ENCODE assay signal across 21 cellular contexts in genomic region chr6:143561105-143561704, GRCh38.
"Had no signal": no experiment of that assay in that cellular context is flagged by ENCODE, and none has a peak within 500 bp of the region (broad histone marks: within the 10 kb centered on the region; RNA-seq: fewer than 3 reads in every experiment).

No MANE protein-coding gene starts in this region.

- H3K9me3 ChIP-seq: adrenal gland, breast epithelium, esophagus squamous epithelium, heart right ventricle, mucosa of descending colon, sigmoid colon had no signal

- H3K27me3 ChIP-seq: adrenal gland, breast epithelium, esophagus squamous epithelium, heart right ventricle, sigmoid colon had no signal

- DNase-seq: activated B cell treated with CpG ODN at 0.5 μM for 24 hours; activated effector memory CD4-positive, alpha-beta T cell treated with anti-CD3 and anti-CD28 coated beads, Interleukin-2, amount 50 U/mL, for 16 hours; activated naive CD4-positive, alpha-beta T cell treated with anti-CD3 and anti-CD28 coated beads, Interleukin-2, amount 50 U/mL, for 16 hours; activated T-cell treated with anti-CD3 and anti-CD28 coated beads, Interleukin-2, amount 50 U/mL, for 1 hour; adrenal gland; dermis blood vessel endothelial cell; effector memory CD4-positive, alpha-beta T cell; esophagus squamous epithelium; heart right ventricle; kidney glomerular epithelial cell; left ventricle myocardium superior; mucosa of descending colon; naive B cell; sigmoid colon; stimulated activated CD4-positive, alpha-beta T cell treated with anti-CD3 and anti-CD28 coated beads, Interleukin-4, amount 100 ng/mL, for 24 hours; SW 1271 had no signal

- H3K4me1 ChIP-seq: adrenal gland, breast epithelium had no signal

- H3K9me3 Mint-ChIP-seq: activated B cell treated with CpG ODN at 0.5 μM for 24 hours; naive B cell; stimulated activated memory B cell treated with anti-CD40 and anti-IgM and Interleukin-4, amounts not matched to agents 10 μg/mL and 1 μg/mL and 100 μg/mL, for 72 hours had no signal

- ATAC-seq: mucosa of descending colon; stimulated activated memory B cell treated with anti-CD40 and anti-IgM and Interleukin-4, amounts not matched to agents 10 μg/mL and 1 μg/mL and 100 μg/mL, for 72 hours had no signal

- H3K36me3 Mint-ChIP-seq: naive B cell had no signal

- H3K27ac Mint-ChIP-seq: activated B cell treated with CpG ODN at 0.5 μM for 24 hours had no signal

- H3K4me1 Mint-ChIP-seq: activated B cell treated with CpG ODN at 0.5 μM for 24 hours; stimulated activated memory B cell treated with anti-CD40 and anti-IgM and Interleukin-4, amounts not matched to agents 10 μg/mL and 1 μg/mL and 100 μg/mL, for 72 hours had no signal

- H3K27me3 Mint-ChIP-seq: activated B cell treated with CpG ODN at 0.5 μM for 24 hours; naive B cell; stimulated activated memory B cell treated with anti-CD40 and anti-IgM and Interleukin-4, amounts not matched to agents 10 μg/mL and 1 μg/mL and 100 μg/mL, for 72 hours had no signal

- H3K4me3 Mint-ChIP-seq: activated B cell treated with CpG ODN at 0.5 μM for 24 hours; naive B cell; stimulated activated memory B cell treated with anti-CD40 and anti-IgM and Interleukin-4, amounts not matched to agents 10 μg/mL and 1 μg/mL and 100 μg/mL, for 72 hours had no signal

- H3K36me3 ChIP-seq: adrenal gland, breast epithelium, esophagus squamous epithelium, heart right ventricle, sigmoid colon had no signal

- H3K4me3 ChIP-seq: adrenal gland, breast epithelium, esophagus squamous epithelium, heart right ventricle, mucosa of descending colon, sigmoid colon had no signal

- H3K27ac ChIP-seq: adrenal gland, breast epithelium, esophagus squamous epithelium, heart right ventricle, parathyroid adenoma, sigmoid colon had no signal

- FAIRE-seq: astrocyte, TTC549 had no signal
